ENCODE assay signal across 19 cellular contexts in the genomic region with DNA sequence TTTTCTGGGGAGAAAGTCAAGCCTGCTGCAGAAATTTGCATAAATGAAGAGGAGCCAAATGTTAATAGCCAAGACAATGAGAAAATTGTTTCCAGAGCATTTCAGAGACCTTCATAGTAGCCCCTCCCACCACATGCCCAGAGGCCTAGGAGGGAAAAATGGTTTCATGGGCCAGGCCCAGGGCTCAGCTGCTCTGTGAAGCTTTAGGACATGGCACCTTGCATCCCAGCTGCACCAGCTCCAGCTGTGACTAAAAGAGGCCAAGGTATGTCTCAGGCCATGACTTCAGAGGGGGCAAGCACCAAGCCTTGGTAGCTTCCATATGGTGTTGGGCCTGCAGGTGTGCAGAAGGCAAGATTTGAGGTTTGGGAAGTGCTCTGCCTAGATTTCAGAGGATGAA.
A peak's percentile ranks its signal among the peaks of the same experiment; 100 is the strongest.
DNase-seq lines count a peak whose midpoint lies in the region; ATAC-seq and TF ChIP-seq lines count a peak whose summit lies in the region.
"Had no signal": no experiment of that assay in that cellular context is flagged by ENCODE, and none has a peak within 500 bp of the region (broad histone marks: within the 10 kb centered on the region; RNA-seq: fewer than 3 reads in every experiment).

No MANE protein-coding gene starts in this region.

- DNase-seq in activated T-cell treated with anti-CD3 and anti-CD28 coated beads, Interleukin-2, amount 50 U/mL, for 72 hours = no peak
- DNase-seq in activated T-cell treated with anti-CD3 and anti-CD28 coated beads, Interleukin-2, amount 50 U/mL, for 24 hours = no peak
- DNase-seq in Right ventricle myocardium inferior (ENCODE audit: missing footprints) (peak; percentile 9), heart right ventricle (no peak)
- DNase-seq in activated T-helper 1 cell treated with anti-CD3 and anti-CD28 coated beads, Interleukin-12 subunit alpha, Interleukin-12 subunit beta, Interleukin-2, Interleukin-4 antibody, amounts not matched to agents 30 ng/mL and 10 ng/mL and 1 ng/mL, durations not matched to agents 14 hours and 24 hours and 36 hours (ENCODE audit: low spot score) = no peak
- DNase-seq: AML-193; Caco-2; Calu3; CD4-positive, alpha-beta T cell; CD8-positive, alpha-beta T cell; DMS79 treated with DMSO at 0.1 percent for 48 hours; GF-D8 had no signal

- H3K9me3 ChIP-seq in heart right ventricle (peaks cover 0 to 5% (median 0%) of the 10 kb centered on the region in 11 donors), HEK293 (ENCODE audit: control insufficient read depth, insufficient read depth, low read depth, low read length) (no peaks in the 10 kb centered on the region)
- H3K9me3 ChIP-seq: A549, Caco-2 had no signal

- H3K27me3 Mint-ChIP-seq in activated T-cell treated with anti-CD3 and anti-CD28 coated beads, Interleukin-2, amount 50 U/mL, for 72 hours (ENCODE audit: low read depth) = no peaks in the 10 kb centered on the region
- H3K27me3 Mint-ChIP-seq in activated T-cell treated with anti-CD3 and anti-CD28 coated beads, Interleukin-2, amount 50 U/mL, for 24 hours = no peaks in the 10 kb centered on the region
- no peaks in the 10 kb centered on the region for H3K27me3 Mint-ChIP-seq in stimulated activated memory B cell treated with anti-CD40 and anti-IgM and Interleukin-4, amounts not matched to agents 10 μg/mL and 1 μg/mL and 100 μg/mL, for 72 hours
- H3K27me3 Mint-ChIP-seq in activated T-helper 1 cell treated with anti-CD3 and anti-CD28 coated beads, Interleukin-12 subunit alpha, Interleukin-12 subunit beta, Interleukin-2, Interleukin-4 antibody, amounts not matched to agents 30 ng/mL and 10 ng/mL and 1 ng/mL, durations not matched to agents 14 hours and 24 hours and 36 hours (ENCODE audit: insufficient read depth) = no peaks in the 10 kb centered on the region
- H3K27me3 Mint-ChIP-seq: B cell; CD4-positive, alpha-beta T cell had no signal

- intact Hi-C loops in Right ventricle myocardium inferior (cut with DNase I) (no loop called here), heart right ventricle (cut with DNase I) (no loop called here)
- intact Hi-C loops in activated T-helper 1 cell treated with anti-CD3 and anti-CD28 coated beads, Interleukin-12 subunit alpha, Interleukin-12 subunit beta, Interleukin-2, Interleukin-4 antibody, amounts not matched to agents 30 ng/mL and 10 ng/mL and 1 ng/mL, durations not matched to agents 14 hours and 24 hours and 36 hours (cut with micrococcal nuclease) = no loop called here

- TF ChIP-seq CTCF in heart right ventricle (IDR thresholded peaks at IDR 0.05) (no peak), HEK293 (tag by site-specific recombination; IDR thresholded peaks at IDR 0.05) (no peak)

- H3K27ac ChIP-seq in heart right ventricle = no peak overlapping the region
- no peak overlapping the region for H3K27ac ChIP-seq in HEK293 (ENCODE audit: extremely low read depth, low read depth, low read length)
- H3K27ac ChIP-seq: 22Rv1; A549; BLaER1 treated with 17β-estradiol and CSF1 and Interleukin-3, amounts not matched to agents 10 nM and 100 nM; C4-2B had no signal

- H3K36me3 Mint-ChIP-seq in activated T-cell treated with anti-CD3 and anti-CD28 coated beads, Interleukin-2, amount 50 U/mL, for 72 hours (ENCODE audit: insufficient read depth in 2 of 2) = peaks cover 17 to 26% of the 10 kb centered on the region in 2 donors
- H3K36me3 Mint-ChIP-seq in activated T-cell treated with anti-CD3 and anti-CD28 coated beads, Interleukin-2, amount 50 U/mL, for 24 hours (ENCODE audit: low read depth) = peaks cover 18% of the 10 kb centered on the region
- H3K36me3 Mint-ChIP-seq in stimulated activated memory B cell treated with anti-CD40 and anti-IgM and Interleukin-4, amounts not matched to agents 10 μg/mL and 1 μg/mL and 100 μg/mL, for 72 hours = no peaks in the 10 kb centered on the region
- peaks cover 30% of the 10 kb centered on the region for H3K36me3 Mint-ChIP-seq in activated T-helper 1 cell treated with anti-CD3 and anti-CD28 coated beads, Interleukin-12 subunit alpha, Interleukin-12 subunit beta, Interleukin-2, Interleukin-4 antibody, amounts not matched to agents 30 ng/mL and 10 ng/mL and 1 ng/mL, durations not matched to agents 14 hours and 24 hours and 36 hours (ENCODE audit: low read depth)
- H3K36me3 Mint-ChIP-seq: CD8-positive, alpha-beta T cell had no signal

- no peak overlapping the region for H3K4me3 Mint-ChIP-seq in activated T-cell treated with anti-CD3 and anti-CD28 coated beads, Interleukin-2, amount 50 U/mL, for 72 hours
- H3K4me3 Mint-ChIP-seq in activated T-cell treated with anti-CD3 and anti-CD28 coated beads, Interleukin-2, amount 50 U/mL, for 24 hours = no peak overlapping the region
- no peak overlapping the region for H3K4me3 Mint-ChIP-seq in stimulated activated memory B cell treated with anti-CD40 and anti-IgM and Interleukin-4, amounts not matched to agents 10 μg/mL and 1 μg/mL and 100 μg/mL, for 72 hours
- no peak overlapping the region for H3K4me3 Mint-ChIP-seq in activated T-helper 1 cell treated with anti-CD3 and anti-CD28 coated beads, Interleukin-12 subunit alpha, Interleukin-12 subunit beta, Interleukin-2, Interleukin-4 antibody, amounts not matched to agents 30 ng/mL and 10 ng/mL and 1 ng/mL, durations not matched to agents 14 hours and 24 hours and 36 hours
- H3K4me3 Mint-ChIP-seq: B cell; CD4-positive, alpha-beta T cell; CD8-positive, alpha-beta T cell had no signal

- peaks cover 7 to 10% of the 10 kb centered on the region in 2 donors for H3K9me3 Mint-ChIP-seq in activated T-cell treated with anti-CD3 and anti-CD28 coated beads, Interleukin-2, amount 50 U/mL, for 72 hours
- peaks cover 23% of the 10 kb centered on the region for H3K9me3 Mint-ChIP-seq in activated T-cell treated with anti-CD3 and anti-CD28 coated beads, Interleukin-2, amount 50 U/mL, for 24 hours
- no peaks in the 10 kb centered on the region for H3K9me3 Mint-ChIP-seq in stimulated activated memory B cell treated with anti-CD40 and anti-IgM and Interleukin-4, amounts not matched to agents 10 μg/mL and 1 μg/mL and 100 μg/mL, for 72 hours
- H3K9me3 Mint-ChIP-seq in activated T-helper 1 cell treated with anti-CD3 and anti-CD28 coated beads, Interleukin-12 subunit alpha, Interleukin-12 subunit beta, Interleukin-2, Interleukin-4 antibody, amounts not matched to agents 30 ng/mL and 10 ng/mL and 1 ng/mL, durations not matched to agents 14 hours and 24 hours and 36 hours = peaks cover 22% of the 10 kb centered on the region

- CTCF ChIA-PET in HEK293 (lab: Yijun Ruan, JAX) = no interaction called here

- POLR2A ChIA-PET in HEK293 (lab: Yijun Ruan, JAX) = no interaction called here

- no peaks in the 10 kb centered on the region for H3K27me3 ChIP-seq in heart right ventricle
- H3K27me3 ChIP-seq: BLaER1 treated with 17β-estradiol and CSF1 and Interleukin-3, amounts not matched to agents 10 nM and 100 nM had no signal

- H3K27ac Mint-ChIP-seq in activated T-cell treated with anti-CD3 and anti-CD28 coated beads, Interleukin-2, amount 50 U/mL, for 72 hours = peak overlapping the region; percentile 100
- H3K27ac Mint-ChIP-seq in activated T-cell treated with anti-CD3 and anti-CD28 coated beads, Interleukin-2, amount 50 U/mL, for 24 hours = no peak overlapping the region
- H3K27ac Mint-ChIP-seq in stimulated activated memory B cell treated with anti-CD40 and anti-IgM and Interleukin-4, amounts not matched to agents 10 μg/mL and 1 μg/mL and 100 μg/mL, for 72 hours = no peak overlapping the region
- no peak overlapping the region for H3K27ac Mint-ChIP-seq in activated T-helper 1 cell treated with anti-CD3 and anti-CD28 coated beads, Interleukin-12 subunit alpha, Interleukin-12 subunit beta, Interleukin-2, Interleukin-4 antibody, amounts not matched to agents 30 ng/mL and 10 ng/mL and 1 ng/mL, durations not matched to agents 14 hours and 24 hours and 36 hours
- H3K27ac Mint-ChIP-seq: B cell; CD4-positive, alpha-beta T cell had no signal

- peaks cover 0 to 6% (median 0%) of the 10 kb centered on the region in 9 donors for H3K4me1 ChIP-seq in heart right ventricle
- H3K4me1 ChIP-seq in HEK293 (ENCODE audit: control insufficient read depth, insufficient read depth, low read length) = no peaks in the 10 kb centered on the region
- H3K4me1 ChIP-seq: A549, Caco-2 had no signal

- no peak for ATAC-seq in activated T-cell treated with anti-CD3 and anti-CD28 coated beads, Interleukin-2, amount 50 U/mL, for 72 hours (replicated peaks in 1 of 2)
- ATAC-seq in Right ventricle myocardium inferior (no peak), heart right ventricle (no peak)
- ATAC-seq in stimulated activated memory B cell treated with anti-CD40 and anti-IgM and Interleukin-4, amounts not matched to agents 10 μg/mL and 1 μg/mL and 100 μg/mL, for 72 hours = peak; percentile 31
- ATAC-seq: A549; CD8-positive, alpha-beta T cell had no signal

- H3K36me3 ChIP-seq in heart right ventricle (no peaks in the 10 kb centered on the region), HEK293 (ENCODE audit: control insufficient read depth in 2 of 2, insufficient read depth in 1 of 2, low read length in 2 of 2) (no peaks in the 10 kb centered on the region)

- H3K4me1 Mint-ChIP-seq in activated T-cell treated with anti-CD3 and anti-CD28 coated beads, Interleukin-2, amount 50 U/mL, for 72 hours (ENCODE audit: low read depth) = peaks cover 70% of the 10 kb centered on the region
- peaks cover 52% of the 10 kb centered on the region for H3K4me1 Mint-ChIP-seq in activated T-cell treated with anti-CD3 and anti-CD28 coated beads, Interleukin-2, amount 50 U/mL, for 24 hours (ENCODE audit: low read depth)
- H3K4me1 Mint-ChIP-seq in stimulated activated memory B cell treated with anti-CD40 and anti-IgM and Interleukin-4, amounts not matched to agents 10 μg/mL and 1 μg/mL and 100 μg/mL, for 72 hours = peaks cover 7% of the 10 kb centered on the region
- H3K4me1 Mint-ChIP-seq in activated T-helper 1 cell treated with anti-CD3 and anti-CD28 coated beads, Interleukin-12 subunit alpha, Interleukin-12 subunit beta, Interleukin-2, Interleukin-4 antibody, amounts not matched to agents 30 ng/mL and 10 ng/mL and 1 ng/mL, durations not matched to agents 14 hours and 24 hours and 36 hours (ENCODE audit: low read depth) = peaks cover 73% of the 10 kb centered on the region
- H3K4me1 Mint-ChIP-seq: B cell had no signal

- no peak overlapping the region for H3K4me3 ChIP-seq in heart right ventricle
- no peak overlapping the region for H3K4me3 ChIP-seq in HEK293 (ENCODE audit: low read depth, low read length)
- H3K4me3 ChIP-seq: A549; BLaER1 treated with 17β-estradiol and CSF1 and Interleukin-3, amounts not matched to agents 10 nM and 100 nM had no signal

TF ChIP-seq in HEK293, 187 proteins besides CTCF, POLR2A, EP300 and RAD21:
- TF ChIP-seq ZNF585B (tag by site-specific recombination; IDR thresholded peaks at IDR 0.05) (peak; percentile 75), SETDB1 (IDR thresholded peaks at IDR 0.05; ENCODE audit: insufficient read length, low read length) (no peak), ZNF423 (tag by site-specific recombination; IDR thresholded peaks at IDR 0.05) (no peak)
